Comparison of ENCODE assay signal across 15 cellular contexts in genomic region chr17:6020376-6021010, GRCh38. TPM values are rescaled to one million over a fixed set of nuclear protein-coding genes. Genes with fewer than 3 reads are reported as not detected.
"Had no signal": no experiment of that assay in that cellular context is flagged by ENCODE, and none has a peak within 500 bp of the region (broad histone marks: within the 10 kb centered on the region; RNA-seq: fewer than 3 reads in every experiment).

No MANE protein-coding gene starts in this region.

- H3K4me1 Mint-ChIP-seq: naive thymus-derived CD8-positive, alpha-beta T cell had no signal

- ATAC-seq: esophagus mucosa; heart right ventricle; naive thymus-derived CD8-positive, alpha-beta T cell; psoas muscle; right lobe of liver had no signal

- H3K27ac Mint-ChIP-seq: naive thymus-derived CD8-positive, alpha-beta T cell had no signal

- H3K4me3 Mint-ChIP-seq: naive thymus-derived CD8-positive, alpha-beta T cell had no signal

- H3K9me3 Mint-ChIP-seq: naive thymus-derived CD8-positive, alpha-beta T cell had no signal

- DNase-seq: effector memory CD4-positive, alpha-beta T cell; heart right ventricle; hypothalamus; kidney glomerular epithelial cell; mesendoderm; naive thymus-derived CD8-positive, alpha-beta T cell; psoas muscle; retina; right lobe of liver; stimulated activated CD4-positive, alpha-beta T cell treated with anti-CD3 and anti-CD28 coated beads, Interleukin-4, amount 100 ng/mL, for 4 hours; stimulated activated naive CD4-positive, alpha-beta T cell treated with Interleukin-2 at 50 U/mL for 16 hours; testis; transverse colon had no signal

- H3K36me3 Mint-ChIP-seq: naive thymus-derived CD8-positive, alpha-beta T cell had no signal

RNA-seq across cellular contexts. Expression of gene WSCD1, which starts 49.7 kb away (rescaled TPM):
- total RNA-seq: naive thymus-derived CD8-positive, alpha-beta T cell; osteoblast had no signal
- polyA plus RNA-seq: naive thymus-derived CD8-positive, alpha-beta T cell had no signal
